ENCODE assay signal across 9 cellular contexts in genomic region chr7:121393005-121393366, GRCh38.
"Had no signal": no experiment of that assay in that cellular context is flagged by ENCODE, and none has a peak within 500 bp of the region (broad histone marks: within the 10 kb centered on the region; RNA-seq: fewer than 3 reads in every experiment).

No MANE protein-coding gene starts in this region.

- H3K36me3 ChIP-seq: cardiac muscle cell, prostate gland, right atrium auricular region had no signal

- H3K9me3 Mint-ChIP-seq: effector memory CD8-positive, alpha-beta T cell had no signal

- DNase-seq: activated naive CD8-positive, alpha-beta T cell treated with anti-CD3 and anti-CD28 coated beads for 36 hours; amygdala; effector memory CD8-positive, alpha-beta T cell had no signal

- H3K27ac ChIP-seq: cardiac muscle cell, prostate gland, right atrium auricular region, skin epidermis had no signal

- H3K27me3 ChIP-seq: cardiac muscle cell, right atrium auricular region had no signal

- H3K27ac Mint-ChIP-seq: activated naive CD8-positive, alpha-beta T cell treated with anti-CD3 and anti-CD28 coated beads for 36 hours; dendritic cell treated with granulocyte-macrophage colony-stimulating factor and Interleukin-4, amounts not matched to agents 40 ng/mL and 50 ng/mL, for 4 days had no signal

- ATAC-seq: activated CD4-positive, CD25-positive, alpha-beta regulatory T cell treated with anti-CD3 and anti-CD28 coated beads, Interleukin-2, amount 50 U/mL, for 24 hours; effector memory CD8-positive, alpha-beta T cell had no signal

- H3K4me1 ChIP-seq: prostate gland had no signal

- H3K4me3 Mint-ChIP-seq: dendritic cell treated with granulocyte-macrophage colony-stimulating factor and Interleukin-4, amounts not matched to agents 40 ng/mL and 50 ng/mL, for 4 days; effector memory CD8-positive, alpha-beta T cell had no signal

- H3K9me3 ChIP-seq: prostate gland, right atrium auricular region had no signal

- H3K4me3 ChIP-seq: cardiac muscle cell, prostate gland, right atrium auricular region, skin epidermis had no signal

- H3K27me3 Mint-ChIP-seq: activated naive CD8-positive, alpha-beta T cell treated with anti-CD3 and anti-CD28 coated beads for 36 hours; dendritic cell treated with granulocyte-macrophage colony-stimulating factor and Interleukin-4, amounts not matched to agents 40 ng/mL and 50 ng/mL, for 4 days; effector memory CD8-positive, alpha-beta T cell had no signal
